Comparison of ENCODE assay signal across 1 cellular context in genomic region chr19:41376241-41376997, GRCh38.
TF ChIP-seq lines count a peak whose summit lies in the region.

Gene TMEM91 (plus strand): TSS chr19:41376533. CDS start chr19:41378310, 1,777 bp downstream.

TF ChIP-seq in SK-N-SH, 30 proteins besides CTCF, POLR2A, EP300 and RAD21 (continued from another document):
- TF ChIP-seq RFX5 (IDR thresholded peaks at IDR 0.05; ENCODE audit: low read length) (no peak), USF1 (IDR thresholded peaks at IDR 0.05; ENCODE audit: borderline replicate concordance, low read depth) (no peak), ELF1 (IDR thresholded peaks at IDR 0.05) (no peak), FOSL2 (IDR thresholded peaks at IDR 0.05; ENCODE audit: borderline replicate concordance, low read depth) (no peak), NFIC (IDR thresholded peaks at IDR 0.05; ENCODE audit: borderline replicate concordance) (no peak)
